Comparison of ENCODE assay signal across 29 cellular contexts in genomic region chr10:33160151-33160550, GRCh38.
DNase-seq lines count a peak whose midpoint lies in the region; ATAC-seq and TF ChIP-seq lines count a peak whose summit lies in the region.
"Had no signal": no experiment of that assay in that cellular context is flagged by ENCODE, and none has a peak within 500 bp of the region (broad histone marks: within the 10 kb centered on the region; RNA-seq: fewer than 3 reads in every experiment).

No MANE protein-coding gene starts in this region.

- H3K4me3 Mint-ChIP-seq in Calu3 (ENCODE audit: low read depth, unreplicated experiment) (no peak overlapping the region), WTC11 (no peak overlapping the region)
- H3K4me3 Mint-ChIP-seq: activated CD8-positive, alpha-beta T cell treated with anti-CD3 and anti-CD28 coated beads, Interleukin-2, amount 10 ng/mL, durations not matched to agents 7 days and 5 days; B cell; CD8-positive, alpha-beta T cell; natural killer cell treated with Interleukin-12 subunit alpha and Interleukin-12 subunit beta and Interleukin-15 and Interleukin-18, amount 100 ng/mL, for 72 hours had no signal

- no CpG with 5 or more reads among the region's 8 CpGs for WGBS in neuronal stem cell (ENCODE audit: extremely low coverage in 2 of 2, insufficient read length in 2 of 2, insufficient replicate concordance in 1 of 2), 2 donors

- CTCF ChIA-PET in Calu3 (lab: Charles Lee) (interaction anchor here (1.6 kb wide), 1 partner anchor 150 kb away, joined by 3 read pairs; no protein-coding TSS in a partner anchor), WTC11 (lab: Charles Lee) (interaction anchor here (0.7 to 2.4 kb wide), 3 partner anchors 33 to 151 kb away, joined by 3 to 6 read pairs (median 6); no protein-coding TSS in a partner anchor)

- ATAC-seq in WTC11 = peak; percentile 62
- ATAC-seq: activated CD8-positive, alpha-beta T cell treated with anti-CD3 and anti-CD28 coated beads, Interleukin-2, amount 10 ng/mL, durations not matched to agents 7 days and 5 days; CD8-positive, alpha-beta T cell; lower lobe of right lung; natural killer cell treated with Interleukin-12 subunit alpha and Interleukin-12 subunit beta and Interleukin-15 and Interleukin-18, amount 100 ng/mL, for 72 hours had no signal

- no peak overlapping the region for H4K91ac ChIP-seq in neuronal stem cell (ENCODE audit: low read depth, low read length, poor library complexity)

- H3K9me3 ChIP-seq in neuronal stem cell (replicated peaks in 1 of 2; ENCODE audit: control insufficient read depth in 2 of 2, insufficient read depth in 1 of 2, low read depth in 1 of 2, low read length in 2 of 2) = no peaks in the 10 kb centered on the region
- no peaks in the 10 kb centered on the region for H3K9me3 ChIP-seq in left ventricle myocardium inferior (replicated peaks)
- H3K9me3 ChIP-seq: lower lobe of right lung, Peyer's patch, right atrium auricular region had no signal

- H3K27ac Mint-ChIP-seq in Calu3 (ENCODE audit: unreplicated experiment) = peak overlapping the region; percentile 28
- H3K27ac Mint-ChIP-seq in WTC11 = no peak overlapping the region
- H3K27ac Mint-ChIP-seq: activated CD8-positive, alpha-beta T cell treated with anti-CD3 and anti-CD28 coated beads, Interleukin-2, amount 10 ng/mL, durations not matched to agents 7 days and 5 days; B cell; CD8-positive, alpha-beta T cell; natural killer cell treated with Interleukin-12 subunit alpha and Interleukin-12 subunit beta and Interleukin-15 and Interleukin-18, amount 100 ng/mL, for 72 hours had no signal

- intact Hi-C loops in Calu3 (cut with micrococcal nuclease; ENCODE audit: unreplicated experiment) (no loop called here), left ventricle myocardium inferior (cut with micrococcal nuclease) (no loop called here)

- no TSS peak for BruUV-seq in Calu3 (replicated peaks; lab: Mats Ljungman, UMichigan)

- no peak overlapping the region for H3K4me3 ChIP-seq in neuronal stem cell (ENCODE audit: low read length in 2 of 2)
- H3K4me3 ChIP-seq in left ventricle myocardium inferior = no peak overlapping the region
- H3K4me3 ChIP-seq: lower lobe of right lung, Peyer's patch, right atrium auricular region, smooth muscle cell had no signal

- H3K27ac ChIP-seq in neuronal stem cell (replicated peaks; ENCODE audit: low read length) (no peak overlapping the region), left ventricle myocardium inferior (replicated peaks) (no peak overlapping the region)
- H3K27ac ChIP-seq: lower lobe of right lung, Peyer's patch, right atrium auricular region, VCaP had no signal

- no peak for TF ChIP-seq CTCF in Calu3 (IDR thresholded peaks at IDR 0.05; ENCODE audit: unreplicated experiment)
- TF ChIP-seq CTCF in WTC11 (IDR thresholded peaks at IDR 0.05) = no peak
- no peak for TF ChIP-seq CTCF in left ventricle myocardium inferior (IDR thresholded peaks at IDR 0.05; ENCODE audit: borderline replicate concordance)

- no peak overlapping the region for H3K23ac ChIP-seq in neuronal stem cell (ENCODE audit: low read depth, low read length, poor library complexity)

- H3K4me1 Mint-ChIP-seq in Calu3 (ENCODE audit: low read depth, unreplicated experiment) (peaks cover 76% of the 10 kb centered on the region), WTC11 (peaks cover 39% of the 10 kb centered on the region)

- no peak overlapping the region for H3K4ac ChIP-seq in neuronal stem cell (ENCODE audit: low read length)

- no peak overlapping the region for H4K8ac ChIP-seq in neuronal stem cell (ENCODE audit: low read depth, low read length)

- H3K27me3 Mint-ChIP-seq in Calu3 (ENCODE audit: unreplicated experiment) = no peaks in the 10 kb centered on the region
- no peaks in the 10 kb centered on the region for H3K27me3 Mint-ChIP-seq in WTC11 (ENCODE audit: low read depth)

- H3K4me1 ChIP-seq in neuronal stem cell (ENCODE audit: control insufficient read depth in 2 of 2, insufficient read depth in 1 of 2, low read depth in 1 of 2, low read length in 2 of 2) (peaks cover 0 to 2% of the 10 kb centered on the region in 2 donors), left ventricle myocardium inferior (peaks cover 7% of the 10 kb centered on the region)
- H3K4me1 ChIP-seq: Peyer's patch, right atrium auricular region had no signal

- no peak overlapping the region for H2BK15ac ChIP-seq in neuronal stem cell (ENCODE audit: low read length)

- no peak overlapping the region for H2BK5ac ChIP-seq in neuronal stem cell (ENCODE audit: low read length)

- peak overlapping the region; percentile 68 for H2AK5ac ChIP-seq in neuronal stem cell (ENCODE audit: low read depth, low read length)

- H3K79me1 ChIP-seq in neuronal stem cell (ENCODE audit: low read depth, low read length) = no peaks in the 10 kb centered on the region

- no peaks in the 10 kb centered on the region for H3K36me3 ChIP-seq in neuronal stem cell (replicated peaks in 1 of 2; ENCODE audit: control insufficient read depth in 2 of 2, insufficient read depth in 2 of 2, low read length in 2 of 2)
- H3K36me3 ChIP-seq in left ventricle myocardium inferior = no peaks in the 10 kb centered on the region
- H3K36me3 ChIP-seq: lower lobe of right lung, Peyer's patch, right atrium auricular region had no signal

- no peak overlapping the region for H2BK120ac ChIP-seq in neuronal stem cell (ENCODE audit: low read depth, low read length)

- H3K9me3 Mint-ChIP-seq in Calu3 (ENCODE audit: low read depth, unreplicated experiment) = no peaks in the 10 kb centered on the region
- H3K9me3 Mint-ChIP-seq in WTC11 = no peaks in the 10 kb centered on the region
- H3K9me3 Mint-ChIP-seq: CD8-positive, alpha-beta T cell; natural killer cell treated with Interleukin-12 subunit alpha and Interleukin-12 subunit beta and Interleukin-15 and Interleukin-18, amount 100 ng/mL, for 72 hours had no signal

- POLR2A ChIA-PET in WTC11 (lab: Charles Lee) = no interaction called here

- H3K9ac ChIP-seq in neuronal stem cell (ENCODE audit: low read depth, low read length, poor library complexity) = no peak overlapping the region

- H2BK12ac ChIP-seq in neuronal stem cell (ENCODE audit: low read length) = no peak overlapping the region

- H3K18ac ChIP-seq in neuronal stem cell (ENCODE audit: low read length) = no peak overlapping the region

- no peak overlapping the region for H3K14ac ChIP-seq in neuronal stem cell (ENCODE audit: low read length)

- no peak overlapping the region for H2AFZ ChIP-seq in neuronal stem cell (ENCODE audit: low read length)

- peaks cover 18% of the 10 kb centered on the region for H3K36me3 Mint-ChIP-seq in Calu3 (ENCODE audit: insufficient read depth, unreplicated experiment)
- H3K36me3 Mint-ChIP-seq in WTC11 = no peaks in the 10 kb centered on the region
- H3K36me3 Mint-ChIP-seq: CD8-positive, alpha-beta T cell; natural killer cell treated with Interleukin-12 subunit alpha and Interleukin-12 subunit beta and Interleukin-15 and Interleukin-18, amount 100 ng/mL, for 72 hours had no signal

- DNase-seq in Calu3 (no peak), WTC11 (ENCODE audit: low spot score) (peak; percentile 38), iPS-NIHi11 (ENCODE audit: low spot score) (peak; percentile 38), neuronal stem cell (ENCODE audit: low spot score) (no peak), NCI-H146 (lab: John Stamatoyannopoulos, UW) (no peak), superior temporal gyrus (ENCODE audit: extremely low spot score) (no peak), left ventricle myocardium inferior (no peak), DMS53 treated with DMSO at 0.1 percent for 48 hours (lab: John Stamatoyannopoulos, UW; ENCODE audit: unreplicated experiment) (no peak)
- DNase-seq: activated CD4-positive, alpha-beta T cell treated with anti-CD3 and anti-CD28 coated beads for 4 hours; activated CD8-positive, alpha-beta T cell treated with anti-CD3 and anti-CD28 coated beads, Interleukin-2, amount 10 ng/mL, durations not matched to agents 7 days and 5 days; activated naive CD4-positive, alpha-beta T cell treated with anti-CD3 and anti-CD28 coated beads, Interleukin-2, amount 50 U/mL, for 16 hours; amniotic stem cell; CD8-positive, alpha-beta T cell; DMS 273 treated with DMSO at 0.1 percent for 48 hours; EL; hypothalamus; lower lobe of right lung; NCI-H1436; NCI-H2081 treated with DMSO at 0.1 percent for 48 hours; NCI-H345; NCI-H774; Peyer's patch; stimulated activated naive CD4-positive, alpha-beta T cell treated with Interleukin-2 at 50 U/mL for 16 hours; T-helper 9 cell had no signal

- no peak overlapping the region for H3K4me2 ChIP-seq in neuronal stem cell (ENCODE audit: insufficient read depth, low read length, poor library complexity, severe bottlenecking)
- H3K4me2 ChIP-seq: smooth muscle cell had no signal

- H3K27me3 ChIP-seq in neuronal stem cell (ENCODE audit: control insufficient read depth in 3 of 3, insufficient read depth in 3 of 3, low read depth in 1 of 3, low read length in 3 of 3) (peaks cover 0 to 16% (median 0%) of the 10 kb centered on the region in 3 experiments), left ventricle myocardium inferior (ENCODE audit: low read depth) (no peaks in the 10 kb centered on the region)
- H3K27me3 ChIP-seq: Peyer's patch, right atrium auricular region had no signal

TF ChIP-seq in WTC11, 78 proteins besides CTCF, POLR2A, EP300 and RAD21 (continues in another document):
- TF ChIP-seq HMGXB4 (CRISPR knock-in tag; IDR thresholded peaks at IDR 0.05) (no peak), HMGA2 (CRISPR knock-in tag; IDR thresholded peaks at IDR 0.05) (no peak), TCF7 (CRISPR knock-in tag; IDR thresholded peaks at IDR 0.05; ENCODE audit: low read depth) (no peak)

Comparison
In these comparisons a context has a peak if more than half of its experiments do, and no peak if none do; other contexts are left out.
1. DNase-seq: peak in WTC11 (single experiment) and iPS-NIHi11 (single experiment); none in Calu3 (single experiment), neuronal stem cell (single experiment), NCI-H146 (single experiment), superior temporal gyrus (single experiment), left ventricle myocardium inferior (single experiment) and DMS53 treated with DMSO at 0.1 percent for 48 hours (single experiment).